Comparison of ENCODE assay signal across 10 cellular contexts in genomic region chr4:77015390-77015789, GRCh38.
DNase-seq lines count a peak whose midpoint lies in the region; ATAC-seq and TF ChIP-seq lines count a peak whose summit lies in the region.
"Had no signal": no experiment of that assay in that cellular context is flagged by ENCODE, and none has a peak within 500 bp of the region (broad histone marks: within the 10 kb centered on the region; RNA-seq: fewer than 3 reads in every experiment).

No MANE protein-coding gene starts in this region.

- no peak for TF ChIP-seq CTCF in GM23338 (conservative IDR thresholded peaks at IDR 0.05; ENCODE audit: low read depth in 2 of 2)
- no peak for TF ChIP-seq CTCF in endodermal cell (conservative IDR thresholded peaks at IDR 0.05)
- no peak for TF ChIP-seq CTCF in neural progenitor cell (IDR thresholded peaks at IDR 0.05)

- 0 out of 2 replicates have a peak overlapping the region, but pooled peaks have one; percentile 5 for H3K4me2 ChIP-seq in GM23338
- H3K4me2 ChIP-seq in neural progenitor cell, result no peak overlapping the region

- H3K27me3 Mint-ChIP-seq in GM23338 (ENCODE audit: insufficient read depth, low read depth, poor library complexity) (no peaks in the 10 kb centered on the region), endodermal cell (ENCODE audit: insufficient read depth) (no peaks in the 10 kb centered on the region), neural progenitor cell (ENCODE audit: insufficient read depth, low read depth) (no peaks in the 10 kb centered on the region)

- H3K4me3 Mint-ChIP-seq in GM23338 (peak overlapping the region; percentile 5; the same call in 1 of the 3 replicates), endodermal cell (no peak overlapping the region), neural progenitor cell (no peak overlapping the region)

- H3K27ac ChIP-seq in GM23338 (ENCODE audit: low read depth), result peak overlapping the region; percentile 1; the same call in 1 of the 2 replicates
- H3K27ac ChIP-seq in endodermal cell (ENCODE audit: low read depth, low read length), result no peak overlapping the region
- no peak overlapping the region for H3K27ac ChIP-seq in neural progenitor cell
- H3K27ac ChIP-seq: ascending aorta, suprapubic skin had no signal

- H3K27ac Mint-ChIP-seq in GM23338 (peak overlapping the region; percentile 79), endodermal cell (peak overlapping the region; percentile 2), neural progenitor cell (peak overlapping the region; percentile 1)

- WGBS in endodermal cell (ENCODE audit: insufficient coverage in 1 of 2, insufficient read length in 1 of 2), 2 experiments, result 0 to 18% methylated on average over 1 of the region's 1 CpG

- DNase-seq in GM23338 (ENCODE audit: low spot score) (peak; percentile 66), NCI-H69 (lab: John Stamatoyannopoulos, UW) (peak; percentile 20), endodermal cell (peak; percentile 68), neural progenitor cell (ENCODE audit: low spot score) (no peak), NCI-H524 (lab: John Stamatoyannopoulos, UW) (no peak)

- peaks cover 36% of the 10 kb centered on the region for H3K36me3 Mint-ChIP-seq in GM23338 (ENCODE audit: low read depth)
- H3K36me3 Mint-ChIP-seq in endodermal cell (ENCODE audit: low read depth), result peaks cover 40% of the 10 kb centered on the region
- peaks cover 52% of the 10 kb centered on the region for H3K36me3 Mint-ChIP-seq in neural progenitor cell

- H3K27me3 ChIP-seq in GM23338 (ENCODE audit: insufficient read depth), result no peaks in the 10 kb centered on the region
- H3K27me3 ChIP-seq in endodermal cell (ENCODE audit: control insufficient read depth, insufficient read depth, low read length, poor library complexity, severe bottlenecking), result no peaks in the 10 kb centered on the region
- H3K27me3 ChIP-seq in neural progenitor cell, result no peaks in the 10 kb centered on the region
- H3K27me3 ChIP-seq: ascending aorta, suprapubic skin had no signal

- ATAC-seq in GM23338 (peak; percentile 85), GM19455 (IDR thresholded peaks at IDR 0.05; ENCODE audit: unreplicated experiment) (no peak), GM21390 (IDR thresholded peaks at IDR 0.05; ENCODE audit: unreplicated experiment) (no peak)
- ATAC-seq: sciatic nerve had no signal

- no peak overlapping the region for H3K9ac ChIP-seq in endodermal cell (ENCODE audit: extremely low read depth, low read length, poor library complexity, severe bottlenecking)
- H3K9ac ChIP-seq in neural progenitor cell, result no peak overlapping the region

- no peaks in the 10 kb centered on the region for H3K9me3 ChIP-seq in endodermal cell (ENCODE audit: control insufficient read depth, low read length)
- H3K9me3 ChIP-seq in neural progenitor cell (ENCODE audit: low read depth), result no peaks in the 10 kb centered on the region
- H3K9me3 ChIP-seq: ascending aorta, suprapubic skin had no signal

- no peaks in the 10 kb centered on the region for H3K9me3 Mint-ChIP-seq in GM23338
- no peaks in the 10 kb centered on the region for H3K9me3 Mint-ChIP-seq in endodermal cell
- H3K9me3 Mint-ChIP-seq in neural progenitor cell, result no peaks in the 10 kb centered on the region

- H3F3A ChIP-seq in GM23338 (replicated peaks; ENCODE audit: low read depth), result no peaks in the 10 kb centered on the region
- no peaks in the 10 kb centered on the region for H3F3A ChIP-seq in neural progenitor cell (ENCODE audit: low read depth)

- H3K4me3 ChIP-seq in GM23338 (no peak overlapping the region), endodermal cell (ENCODE audit: low read length) (no peak overlapping the region), neural progenitor cell (no peak overlapping the region)
- H3K4me3 ChIP-seq: ascending aorta, suprapubic skin had no signal

- H2AFZ ChIP-seq in GM23338 (no peak overlapping the region), neural progenitor cell (replicated peaks) (no peak overlapping the region)

- no peaks in the 10 kb centered on the region for H3K79me2 ChIP-seq in GM23338 (replicated peaks; ENCODE audit: insufficient read depth)
- no peaks in the 10 kb centered on the region for H3K79me2 ChIP-seq in neural progenitor cell (ENCODE audit: low read depth)

- H3K4me1 ChIP-seq in GM23338 (ENCODE audit: insufficient read depth) (peaks cover 40% of the 10 kb centered on the region), endodermal cell (ENCODE audit: control insufficient read depth, insufficient read depth, low read length) (peaks cover 23% of the 10 kb centered on the region), neural progenitor cell (no peaks in the 10 kb centered on the region)
- H3K4me1 ChIP-seq: suprapubic skin had no signal

- no peaks in the 10 kb centered on the region for H3K9me2 ChIP-seq in GM23338 (ENCODE audit: insufficient read depth)

- H3K4me1 Mint-ChIP-seq in GM23338 (peaks cover 50% of the 10 kb centered on the region), endodermal cell (peaks cover 51% of the 10 kb centered on the region), neural progenitor cell (peaks cover 6% of the 10 kb centered on the region)

- H4K20me1 ChIP-seq in GM23338 (replicated peaks; ENCODE audit: insufficient read depth) (no peaks in the 10 kb centered on the region), neural progenitor cell (ENCODE audit: low read depth) (no peaks in the 10 kb centered on the region)

- H3K36me3 ChIP-seq in GM23338 (ENCODE audit: insufficient read depth) (peaks cover 6% of the 10 kb centered on the region), endodermal cell (ENCODE audit: control insufficient read depth, insufficient read depth, low read length) (peaks cover 59% of the 10 kb centered on the region), neural progenitor cell (peaks cover 9% of the 10 kb centered on the region)

TF ChIP-seq in GM23338, 12 proteins besides CTCF, POLR2A, EP300 and RAD21:
- peak; percentile 57; the same call in 1 of the 2 replicates for TF ChIP-seq CREB1 (CRISPR knock-in tag; IDR thresholded peaks at IDR 0.05; ENCODE audit: low read depth)
- TF ChIP-seq ZNF114 (CRISPR knock-in tag; IDR thresholded peaks at IDR 0.05), result no peak

Comparison
In these comparisons a context has a peak if more than half of its experiments do, and no peak if none do; other contexts are left out.
1. DNase-seq: peak in GM23338 (single experiment), NCI-H69 (single experiment) and endodermal cell (single experiment); none in neural progenitor cell (single experiment) and NCI-H524 (0 of 2).
2. H3K27ac Mint-ChIP-seq: peak in every context shown above with its lines; median percentile 79 in GM23338; 2 in endodermal cell; 1 in neural progenitor cell.